ENCODE assay signal across 18 cellular contexts in genomic region chr9:114774504-114774903, GRCh38. TPM values are rescaled to one million over a fixed set of nuclear protein-coding genes. Genes with fewer than 3 reads are reported as not detected.
DNase-seq lines count a peak whose midpoint lies in the region; ATAC-seq and TF ChIP-seq lines count a peak whose summit lies in the region.
"Had no signal": no experiment of that assay in that cellular context is flagged by ENCODE, and none has a peak within 500 bp of the region (broad histone marks: within the 10 kb centered on the region; RNA-seq: fewer than 3 reads in every experiment).

No MANE protein-coding gene starts in this region.

- intact Hi-C loops in activated CD8-positive, alpha-beta T cell treated with anti-CD3 and anti-CD28 coated beads for 36 hours (cut with micrococcal nuclease): no loop called here

- H3K36me3 Mint-ChIP-seq in activated T-cell treated with anti-CD3 and anti-CD28 coated beads, Interleukin-2, amount 50 U/mL, for 72 hours (ENCODE audit: insufficient read depth in 2 of 2): peaks cover 2 to 3% of the 10 kb centered on the region in 2 donors
- no peaks in the 10 kb centered on the region for H3K36me3 Mint-ChIP-seq in activated CD8-positive, alpha-beta T cell treated with anti-CD3 and anti-CD28 coated beads for 36 hours (ENCODE audit: low read depth)
- no peaks in the 10 kb centered on the region for H3K36me3 Mint-ChIP-seq in stimulated activated memory B cell treated with anti-CD40 and anti-IgM and Interleukin-4, amounts not matched to agents 10 μg/mL and 1 μg/mL and 100 μg/mL, for 72 hours
- H3K36me3 Mint-ChIP-seq in glutamatergic neuron (ENCODE audit: unreplicated experiment): no peaks in the 10 kb centered on the region

- no peak overlapping the region for H3K27ac Mint-ChIP-seq in activated T-cell treated with anti-CD3 and anti-CD28 coated beads, Interleukin-2, amount 50 U/mL, for 72 hours
- peak overlapping the region; percentile 37 for H3K27ac Mint-ChIP-seq in activated CD8-positive, alpha-beta T cell treated with anti-CD3 and anti-CD28 coated beads for 36 hours
- no peak overlapping the region for H3K27ac Mint-ChIP-seq in stimulated activated memory B cell treated with anti-CD40 and anti-IgM and Interleukin-4, amounts not matched to agents 10 μg/mL and 1 μg/mL and 100 μg/mL, for 72 hours
- no peak overlapping the region for H3K27ac Mint-ChIP-seq in glutamatergic neuron (ENCODE audit: unreplicated experiment)
- H3K27ac Mint-ChIP-seq: nephron; stimulated activated naive CD8-positive, alpha-beta T cell treated with anti-CD3 and anti-CD28 coated beads, Interleukin-15, Interleukin-2, amounts not matched to agents 100 ng/mL and 50 ng/mL, for 24 hours had no signal

- CTCF ChIA-PET in activated CD8-positive, alpha-beta T cell treated with anti-CD3 and anti-CD28 coated beads for 36 hours (lab: Charles Lee): interaction anchor here (0.8 to 1.4 kb wide), 3 partner anchors 13 to 132 kb away, joined by 3 to 4 read pairs (median 4); no protein-coding TSS in a partner anchor

- ATAC-seq in activated T-cell treated with anti-CD3 and anti-CD28 coated beads, Interleukin-2, amount 50 U/mL, for 72 hours (replicated peaks in 1 of 2): peak; percentile 17 to 56
- peak; percentile 55 for ATAC-seq in HG03342 (IDR thresholded peaks at IDR 0.05; ENCODE audit: unreplicated experiment)
- no peak for ATAC-seq in activated CD8-positive, alpha-beta T cell treated with anti-CD3 and anti-CD28 coated beads for 36 hours
- ATAC-seq in stimulated activated memory B cell treated with anti-CD40 and anti-IgM and Interleukin-4, amounts not matched to agents 10 μg/mL and 1 μg/mL and 100 μg/mL, for 72 hours: peak; percentile 70
- ATAC-seq: psoas muscle, upper lobe of right lung had no signal

- peaks cover 16% of the 10 kb centered on the region for H3K27me3 Mint-ChIP-seq in activated T-cell treated with anti-CD3 and anti-CD28 coated beads, Interleukin-2, amount 50 U/mL, for 72 hours (ENCODE audit: low read depth)
- peaks cover 8% of the 10 kb centered on the region for H3K27me3 Mint-ChIP-seq in activated CD8-positive, alpha-beta T cell treated with anti-CD3 and anti-CD28 coated beads for 36 hours
- peaks cover 27% of the 10 kb centered on the region for H3K27me3 Mint-ChIP-seq in stimulated activated memory B cell treated with anti-CD40 and anti-IgM and Interleukin-4, amounts not matched to agents 10 μg/mL and 1 μg/mL and 100 μg/mL, for 72 hours
- peaks cover 3% of the 10 kb centered on the region for H3K27me3 Mint-ChIP-seq in glutamatergic neuron (ENCODE audit: unreplicated experiment)
- H3K27me3 Mint-ChIP-seq: stimulated activated naive CD8-positive, alpha-beta T cell treated with anti-CD3 and anti-CD28 coated beads, Interleukin-15, Interleukin-2, amounts not matched to agents 100 ng/mL and 50 ng/mL, for 24 hours had no signal

- POLR2A ChIA-PET in activated CD8-positive, alpha-beta T cell treated with anti-CD3 and anti-CD28 coated beads for 36 hours (lab: Charles Lee): interaction anchor here (0.8 to 1.2 kb wide), 2 partner anchors 14 to 120 kb away, joined by 3 read pairs; no protein-coding TSS in a partner anchor

- no peak for TF ChIP-seq CTCF in activated CD8-positive, alpha-beta T cell treated with anti-CD3 and anti-CD28 coated beads for 36 hours (IDR thresholded peaks at IDR 0.05)
- TF ChIP-seq CTCF in glutamatergic neuron (IDR thresholded peaks at IDR 0.05; ENCODE audit: partially characterized antibody, unreplicated experiment): no peak

- no peaks in the 10 kb centered on the region for H3K9me3 Mint-ChIP-seq in activated T-cell treated with anti-CD3 and anti-CD28 coated beads, Interleukin-2, amount 50 U/mL, for 72 hours
- H3K9me3 Mint-ChIP-seq in activated CD8-positive, alpha-beta T cell treated with anti-CD3 and anti-CD28 coated beads for 36 hours: no peaks in the 10 kb centered on the region
- no peaks in the 10 kb centered on the region for H3K9me3 Mint-ChIP-seq in stimulated activated memory B cell treated with anti-CD40 and anti-IgM and Interleukin-4, amounts not matched to agents 10 μg/mL and 1 μg/mL and 100 μg/mL, for 72 hours
- no peaks in the 10 kb centered on the region for H3K9me3 Mint-ChIP-seq in glutamatergic neuron (ENCODE audit: unreplicated experiment)
- H3K9me3 Mint-ChIP-seq: nephron; stimulated activated naive CD8-positive, alpha-beta T cell treated with anti-CD3 and anti-CD28 coated beads, Interleukin-15, Interleukin-2, amounts not matched to agents 100 ng/mL and 50 ng/mL, for 24 hours had no signal

- no peak overlapping the region for H3K4me3 Mint-ChIP-seq in activated T-cell treated with anti-CD3 and anti-CD28 coated beads, Interleukin-2, amount 50 U/mL, for 72 hours
- no peak overlapping the region for H3K4me3 Mint-ChIP-seq in activated CD8-positive, alpha-beta T cell treated with anti-CD3 and anti-CD28 coated beads for 36 hours
- H3K4me3 Mint-ChIP-seq in stimulated activated memory B cell treated with anti-CD40 and anti-IgM and Interleukin-4, amounts not matched to agents 10 μg/mL and 1 μg/mL and 100 μg/mL, for 72 hours: no peak overlapping the region
- H3K4me3 Mint-ChIP-seq in glutamatergic neuron (ENCODE audit: unreplicated experiment): no peak overlapping the region
- H3K4me3 Mint-ChIP-seq: nephron; stimulated activated naive CD8-positive, alpha-beta T cell treated with anti-CD3 and anti-CD28 coated beads, Interleukin-15, Interleukin-2, amounts not matched to agents 100 ng/mL and 50 ng/mL, for 24 hours had no signal

- H3K4me1 Mint-ChIP-seq in activated T-cell treated with anti-CD3 and anti-CD28 coated beads, Interleukin-2, amount 50 U/mL, for 72 hours (ENCODE audit: low read depth): peaks cover 28% of the 10 kb centered on the region
- peaks cover 33% of the 10 kb centered on the region for H3K4me1 Mint-ChIP-seq in activated CD8-positive, alpha-beta T cell treated with anti-CD3 and anti-CD28 coated beads for 36 hours (ENCODE audit: low read depth)
- peaks cover 31% of the 10 kb centered on the region for H3K4me1 Mint-ChIP-seq in stimulated activated memory B cell treated with anti-CD40 and anti-IgM and Interleukin-4, amounts not matched to agents 10 μg/mL and 1 μg/mL and 100 μg/mL, for 72 hours
- H3K4me1 Mint-ChIP-seq in glutamatergic neuron (ENCODE audit: low read depth, unreplicated experiment): no peaks in the 10 kb centered on the region

- DNase-seq in activated T-cell treated with anti-CD3 and anti-CD28 coated beads, Interleukin-2, amount 50 U/mL, for 72 hours: no peak
- DNase-seq in activated T-cell treated with anti-CD3 and anti-CD28 coated beads, Interleukin-2, amount 50 U/mL, for 1 hour: no peak
- DNase-seq in activated CD8-positive, alpha-beta T cell treated with anti-CD3 and anti-CD28 coated beads for 36 hours: no peak
- DNase-seq in glutamatergic neuron (no peak), NCI-H524 (lab: John Stamatoyannopoulos, UW) (no peak), SIG-M5 (lab: John Stamatoyannopoulos, UW) (no peak)
- DNase-seq: activated gamma-delta T cell treated with Interleukin-2 at 50 U/mL for 16 hours, hypothalamus, mesendoderm, NCI-H345, psoas muscle, SHP77, upper lobe of right lung had no signal

RNA-seq across cellular contexts. Expression of gene TNFSF15, which starts 31.3 kb away (rescaled TPM):
- under 1 TPM; 0.19 to 0.26 TPM for total RNA-seq in activated T-cell treated with anti-CD3 and anti-CD28 coated beads, Interleukin-2, amount 50 U/mL, for 72 hours
- under 1 TPM; 0.16 to 0.23 TPM for total RNA-seq in activated CD8-positive, alpha-beta T cell treated with anti-CD3 and anti-CD28 coated beads for 36 hours
- total RNA-seq in glutamatergic neuron (ENCODE audit: unreplicated experiment): not detected
- total RNA-seq: G401 had no signal
